Comparison of ENCODE assay signal across 29 cellular contexts in the genomic region with DNA sequence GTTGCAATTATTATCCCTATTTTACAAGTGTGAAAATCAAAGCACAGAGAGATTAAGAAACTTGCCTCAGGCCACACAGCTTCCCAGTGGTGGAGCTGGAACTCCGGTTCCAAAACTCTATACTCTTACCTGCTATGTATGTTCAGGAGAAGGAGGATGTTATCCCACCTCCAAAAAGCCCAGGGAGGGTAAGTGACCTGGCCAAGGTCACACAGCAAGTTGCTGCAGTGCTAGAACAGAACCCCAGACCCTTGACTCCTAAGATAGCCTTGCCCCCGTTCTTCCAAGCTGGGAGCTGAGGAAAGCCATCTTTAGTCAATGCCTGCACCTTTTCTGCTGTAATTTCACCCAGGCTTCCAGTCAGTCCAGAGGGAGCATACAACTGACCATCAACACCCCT. TPM values are rescaled to one million over a fixed set of nuclear protein-coding genes. Genes with fewer than 3 reads are reported as not detected.
DNase-seq lines count a peak whose midpoint lies in the region; ATAC-seq, FAIRE-seq and TF ChIP-seq lines count a peak whose summit lies in the region.
"Had no signal": no experiment of that assay in that cellular context is flagged by ENCODE, and none has a peak within 500 bp of the region (broad histone marks: within the 10 kb centered on the region; RNA-seq: fewer than 3 reads in every experiment).

No MANE protein-coding gene starts in this region.

- TF ChIP-seq CTCF in HepG2 (CRISPR knock-in tag; IDR thresholded peaks at IDR 0.05): no peak
- TF ChIP-seq CTCF in right lobe of liver (IDR thresholded peaks at IDR 0.05): no peak
- TF ChIP-seq CTCF in endodermal cell (conservative IDR thresholded peaks at IDR 0.05): no peak
- no peak for TF ChIP-seq CTCF in spleen (IDR thresholded peaks at IDR 0.05 in 8 of 11, conservative IDR thresholded peaks at IDR 0.05 in 3 of 11)

- DNase-seq in HepG2 (ENCODE audit: low spot score) (no peak), right lobe of liver (no peak), endodermal cell (no peak), spleen (no peak), NCI-H82 treated with DMSO at 0.1 percent for 48 hours (lab: John Stamatoyannopoulos, UW; ENCODE audit: unreplicated experiment) (no peak)
- DNase-seq: ACHN; BE2C; C1 segment of cervical spinal cord; CD4-positive, alpha-beta memory T cell; CD4-positive, CD25-positive, alpha-beta regulatory T cell; CD8-positive, alpha-beta memory T cell; COR-L47; DMS 273 treated with DMSO at 0.1 percent for 48 hours; DMS153; DMS53; DMS79; DND-41; EL; GDM1 had no signal

- H3K4me3 Mint-ChIP-seq in endodermal cell: no peak overlapping the region
- H3K4me3 Mint-ChIP-seq: CD14-positive monocyte; CD4-positive, alpha-beta memory T cell; CD4-positive, CD25-positive, alpha-beta regulatory T cell had no signal

- no peak overlapping the region for H3K4me2 ChIP-seq in HepG2 (ENCODE audit: low read depth, low read length)
- H3K4me2 ChIP-seq in BLaER1 treated with 17β-estradiol and CSF1 and Interleukin-3, amounts not matched to agents 10 nM and 100 nM: peak overlapping the region; percentile 69 to 85 (median 76); a peak in 19 of 22 replicates

- H3K27ac Mint-ChIP-seq in endodermal cell: peak overlapping the region; percentile 36
- H3K27ac Mint-ChIP-seq: CD4-positive, CD25-positive, alpha-beta regulatory T cell had no signal

- TF ChIP-seq RAD21 in HepG2 (CRISPR knock-in tag; IDR thresholded peaks at IDR 0.05): no peak

- H3K9me3 ChIP-seq in HepG2 (ENCODE audit: low read length) (no peaks in the 10 kb centered on the region), right lobe of liver (no peaks in the 10 kb centered on the region), endodermal cell (ENCODE audit: control insufficient read depth, low read length) (no peaks in the 10 kb centered on the region), spleen (no peaks in the 10 kb centered on the region)
- no peaks in the 10 kb centered on the region for H3K9me3 ChIP-seq in BLaER1 treated with 17β-estradiol and CSF1 and Interleukin-3, amounts not matched to agents 10 nM and 100 nM (replicated peaks in 1 of 11)
- H3K9me3 ChIP-seq: BE2C had no signal

- in situ Hi-C loops in HepG2 (cut with HindIII; ENCODE audit: extremely low pct_ligation_motif_present, low pct_unique_long_range_greater_than_20kb): no loop called here

- H3K27me3 ChIP-seq in HepG2 (ENCODE audit: control insufficient read depth in 1 of 2, insufficient read depth in 2 of 2, low read length in 2 of 2) (peaks cover 12 to 80% of the 10 kb centered on the region in 2 experiments; a peak in 4 of 5 replicates), right lobe of liver (no peaks in the 10 kb centered on the region), endodermal cell (ENCODE audit: control insufficient read depth, insufficient read depth, low read length, poor library complexity, severe bottlenecking) (no peaks in the 10 kb centered on the region), spleen (replicated peaks in 1 of 7) (peaks cover 0 to 64% (median 0%) of the 10 kb centered on the region in 7 donors)
- H3K27me3 ChIP-seq in BLaER1 treated with 17β-estradiol and CSF1 and Interleukin-3, amounts not matched to agents 10 nM and 100 nM: no peaks in the 10 kb centered on the region; a peak in 1 of 22 replicates

- no peak for ATAC-seq in HepG2
- ATAC-seq in right lobe of liver: no peak
- ATAC-seq: GM12878 had no signal

- intact Hi-C loops in HepG2 (cut with micrococcal nuclease; ENCODE audit: unreplicated experiment): no loop called here
- intact Hi-C loops in right lobe of liver (cut with DNase I): no loop called here
- intact Hi-C loops in spleen (cut with DNase I; ENCODE audit: low total_unique reads): no loop called here

- no peaks in the 10 kb centered on the region for H3K79me2 ChIP-seq in HepG2 (ENCODE audit: insufficient read depth, low read length)

- H3K4me1 ChIP-seq in HepG2 (ENCODE audit: insufficient read depth, low read length): peaks cover 18% of the 10 kb centered on the region
- no peaks in the 10 kb centered on the region for H3K4me1 ChIP-seq in right lobe of liver
- peaks cover 26 to 60% (median 46%) of the 10 kb centered on the region in 10 experiments for H3K4me1 ChIP-seq in BLaER1 treated with 17β-estradiol and CSF1 and Interleukin-3, amounts not matched to agents 10 nM and 100 nM
- H3K4me1 ChIP-seq in endodermal cell (ENCODE audit: control insufficient read depth, insufficient read depth, low read length): no peaks in the 10 kb centered on the region
- H3K4me1 ChIP-seq in spleen: no peaks in the 10 kb centered on the region
- H3K4me1 ChIP-seq: BE2C had no signal

- CTCF ChIA-PET in HepG2 (lab: Yijun Ruan, JAX; ENCODE audit: low intra/inter-chr PET ratio, low total read pairs): no interaction called here

- 8% methylated on average over 2 of the region's 2 CpGs for WGBS in HepG2 (ENCODE audit: low lambda C conversion rate)
- 70% methylated on average over 2 of the region's 2 CpGs for whole genome bisulfite sequencing in right lobe of liver (ENCODE audit: insufficient coverage, low coverage, low lambda C conversion rate, missing lambda C conversion rate)
- 94% methylated on average over 2 of the region's 2 CpGs for WGBS in endodermal cell (ENCODE audit: insufficient coverage in 1 of 2, insufficient read length in 1 of 2), 2 experiments
- 70 to 98% (median 89%) methylated on average over 2 of the region's 2 CpGs for WGBS in spleen, 5 donors

- POLR2A ChIA-PET in HepG2 (lab: Yijun Ruan, JAX): no interaction called here

- peaks cover 6% of the 10 kb centered on the region for H3K27me3 Mint-ChIP-seq in endodermal cell (ENCODE audit: insufficient read depth)

- peaks cover 3% of the 10 kb centered on the region for H3K4me1 Mint-ChIP-seq in endodermal cell
- H3K4me1 Mint-ChIP-seq: CD14-positive monocyte; CD4-positive, alpha-beta memory T cell; CD4-positive, CD25-positive, alpha-beta regulatory T cell; CD8-positive, alpha-beta memory T cell had no signal

- H3K4me3 ChIP-seq in HepG2 (replicated peaks in 1 of 3; ENCODE audit: insufficient read depth in 1 of 3, low read depth in 2 of 3, low read length in 3 of 3) (no peak overlapping the region), right lobe of liver (no peak overlapping the region), endodermal cell (ENCODE audit: low read length) (no peak overlapping the region), spleen (no peak overlapping the region)
- H3K4me3 ChIP-seq in BLaER1 treated with 17β-estradiol and CSF1 and Interleukin-3, amounts not matched to agents 10 nM and 100 nM: no peak overlapping the region
- H3K4me3 ChIP-seq: GM12878 had no signal

- no peaks in the 10 kb centered on the region for H3K36me3 ChIP-seq in HepG2 (replicated peaks in 1 of 2; ENCODE audit: control insufficient read depth in 1 of 2, insufficient read depth in 2 of 2, low read length in 2 of 2)
- no peaks in the 10 kb centered on the region for H3K36me3 ChIP-seq in right lobe of liver
- H3K36me3 ChIP-seq in BLaER1 treated with 17β-estradiol and CSF1 and Interleukin-3, amounts not matched to agents 10 nM and 100 nM: no peaks in the 10 kb centered on the region
- H3K36me3 ChIP-seq in endodermal cell (ENCODE audit: control insufficient read depth, insufficient read depth, low read length): no peaks in the 10 kb centered on the region
- H3K36me3 ChIP-seq in spleen: no peaks in the 10 kb centered on the region
- H3K36me3 ChIP-seq: BE2C had no signal

- H3K27ac ChIP-seq in HepG2 (ENCODE audit: extremely low read length, insufficient read depth, low read length): no peak overlapping the region
- H3K27ac ChIP-seq in right lobe of liver: no peak overlapping the region
- no peak overlapping the region for H3K27ac ChIP-seq in BLaER1 treated with 17β-estradiol and CSF1 and Interleukin-3, amounts not matched to agents 10 nM and 100 nM
- no peak overlapping the region for H3K27ac ChIP-seq in endodermal cell (ENCODE audit: low read depth, low read length)
- no peak overlapping the region for H3K27ac ChIP-seq in spleen
- H3K27ac ChIP-seq: 22Rv1 had no signal

- H2AFZ ChIP-seq in HepG2 (ENCODE audit: low read length): no peak overlapping the region

- H3K9me3 Mint-ChIP-seq in endodermal cell: no peaks in the 10 kb centered on the region
- H3K9me3 Mint-ChIP-seq: CD4-positive, CD25-positive, alpha-beta regulatory T cell had no signal

- BruUV-seq in HepG2 (replicated peaks; lab: Mats Ljungman, UMichigan): no TSS peak

- no peak for TF ChIP-seq EP300 in HepG2 (IDR thresholded peaks at IDR 0.05; ENCODE audit: low read depth in 2 of 2, low read length in 2 of 2)
- no peak for TF ChIP-seq EP300 in HepG2 (CRISPR knock-in tag; IDR thresholded peaks at IDR 0.05; ENCODE audit: borderline replicate concordance)

- H3K36me3 Mint-ChIP-seq in endodermal cell (ENCODE audit: low read depth): no peaks in the 10 kb centered on the region
- H3K36me3 Mint-ChIP-seq: CD14-positive monocyte; CD4-positive, CD25-positive, alpha-beta regulatory T cell; CD8-positive, alpha-beta memory T cell had no signal

- no peaks in the 10 kb centered on the region for H4K20me1 ChIP-seq in HepG2 (ENCODE audit: insufficient read depth, low read length)
- H4K20me1 ChIP-seq in BLaER1 treated with 17β-estradiol and CSF1 and Interleukin-3, amounts not matched to agents 10 nM and 100 nM: peaks cover 0 to 8% (median 0%) of the 10 kb centered on the region in 11 experiments; a peak in 2 of 22 replicates

- FAIRE-seq in HepG2 (lab: Jason Lieb, UNC): no peak
- FAIRE-seq: GM12878, GM12892 had no signal

- no peak overlapping the region for H3K9ac ChIP-seq in HepG2 (ENCODE audit: insufficient read depth, low read depth, low read length)
- H3K9ac ChIP-seq in BLaER1 treated with 17β-estradiol and CSF1 and Interleukin-3, amounts not matched to agents 10 nM and 100 nM: no peak overlapping the region
- H3K9ac ChIP-seq in endodermal cell (ENCODE audit: extremely low read depth, low read length, poor library complexity, severe bottlenecking): no peak overlapping the region

- no peak for TF ChIP-seq POLR2A in HepG2 (IDR thresholded peaks at IDR 0.05; ENCODE audit: insufficient read depth in 1 of 2, low read depth in 2 of 2, low read length in 2 of 2)
- no peak for TF ChIP-seq POLR2A in right lobe of liver (IDR thresholded peaks at IDR 0.05)
- no peak for TF ChIP-seq POLR2A in spleen (IDR thresholded peaks at IDR 0.05)

RNA-seq across cellular contexts. Expression of a gene that starts 42.3 kb away (rescaled TPM):
- total RNA-seq in HepG2 (2016; rRNA removed; fragmentation: Illumina TruSeq; extraction: Trizol) (0.18 and 0.82 TPM in 2 replicates), right lobe of liver (not detected), endodermal cell (under 1 TPM; 0.24 to 0.26 TPM), spleen (not detected)
- total RNA-seq in HepG2 (2016; cell fraction: cytosol; rRNA removed; fragmentation: Illumina TruSeq; extraction: Trizol; ENCODE audit: low read depth): 0.18 TPM in 1 of 2 replicates, not detected in the other
- 0.34 and 0.56 TPM in 2 replicates for total RNA-seq in HepG2 (2016; cell fraction: insoluble cytoplasmic fraction; rRNA removed; fragmentation: Illumina TruSeq; extraction: Trizol)
- 0.28 TPM in 2 replicates for total RNA-seq in HepG2 (2016; cell fraction: membrane; rRNA removed; fragmentation: Illumina TruSeq; extraction: Trizol)
- total RNA-seq in HepG2 (2016; cell fraction: nucleus; rRNA removed; fragmentation: Illumina TruSeq; extraction: Trizol): 0.59 and 0.75 TPM in 2 replicates
- polyA plus RNA-seq in HepG2 (2011; rRNA removed) (4.4 and 9.2 TPM in 2 replicates), spleen (under 1 TPM in 2 of 3 donors, not detected in 1; 0.06 TPM)
- 3.2 and 5.0 TPM in 2 replicates for polyA plus RNA-seq in HepG2 (2011; cell fraction: cytosol; rRNA removed)
- polyA plus RNA-seq in HepG2 (2011; cell fraction: nucleus; rRNA removed): 5.1 and 7.3 TPM in 2 replicates
- polyA plus RNA-seq in HepG2 (2012): 7.9 and 12.0 TPM in 2 replicates
- polyA plus RNA-seq in HepG2 (2016; cell fraction: cytosol; fragmentation: Illumina TruSeq; extraction: Trizol; ENCODE audit: low read depth): 0.26 and 0.36 TPM in 2 replicates
- polyA plus RNA-seq in HepG2 (2016; cell fraction: insoluble cytoplasmic fraction; fragmentation: Illumina TruSeq; extraction: Trizol; ENCODE audit: low read depth): 0.54 and 0.91 TPM in 2 replicates
- 0.17 and 0.40 TPM in 2 replicates for polyA plus RNA-seq in HepG2 (2016; cell fraction: membrane; fragmentation: Illumina TruSeq; extraction: Trizol; ENCODE audit: low read depth)
- polyA plus RNA-seq in HepG2 (2016; cell fraction: nucleus; fragmentation: Illumina TruSeq; extraction: Trizol; ENCODE audit: insufficient read depth, low read depth): 0.97 and 1.00 TPM in 2 replicates
- polyA minus RNA-seq in HepG2 (2011; rRNA and poly(A)+ RNA removed; ENCODE audit: low replicate concordance): 3.7 TPM in 1 of 2 replicates, not detected in the other
- polyA minus RNA-seq in HepG2 (2011; cell fraction: cytosol; rRNA and poly(A)+ RNA removed): 0.44 and 1.6 TPM in 2 replicates
- 1.7 and 2.0 TPM in 2 replicates for polyA minus RNA-seq in HepG2 (2011; cell fraction: nucleus; rRNA and poly(A)+ RNA removed)
- polyA plus RNA-seq in endodermal cell (2013, experiment 1 of 2): 0.53 TPM
- not detected for polyA plus RNA-seq in endodermal cell (2013, experiment 2 of 2)
- total RNA-seq: A172; A673; CD4-positive, alpha-beta memory T cell; CD4-positive, CD25-positive, alpha-beta regulatory T cell; CD8-positive, alpha-beta memory T cell; Daoy; G401 had no signal
- polyA plus RNA-seq: AG04450; CD14-positive monocyte; CD4-positive, alpha-beta memory T cell; CD4-positive, CD25-positive, alpha-beta regulatory T cell; CD8-positive, alpha-beta memory T cell; GM12878 had no signal
